ENCODE assay signal across 1 cellular context in the genomic region with DNA sequence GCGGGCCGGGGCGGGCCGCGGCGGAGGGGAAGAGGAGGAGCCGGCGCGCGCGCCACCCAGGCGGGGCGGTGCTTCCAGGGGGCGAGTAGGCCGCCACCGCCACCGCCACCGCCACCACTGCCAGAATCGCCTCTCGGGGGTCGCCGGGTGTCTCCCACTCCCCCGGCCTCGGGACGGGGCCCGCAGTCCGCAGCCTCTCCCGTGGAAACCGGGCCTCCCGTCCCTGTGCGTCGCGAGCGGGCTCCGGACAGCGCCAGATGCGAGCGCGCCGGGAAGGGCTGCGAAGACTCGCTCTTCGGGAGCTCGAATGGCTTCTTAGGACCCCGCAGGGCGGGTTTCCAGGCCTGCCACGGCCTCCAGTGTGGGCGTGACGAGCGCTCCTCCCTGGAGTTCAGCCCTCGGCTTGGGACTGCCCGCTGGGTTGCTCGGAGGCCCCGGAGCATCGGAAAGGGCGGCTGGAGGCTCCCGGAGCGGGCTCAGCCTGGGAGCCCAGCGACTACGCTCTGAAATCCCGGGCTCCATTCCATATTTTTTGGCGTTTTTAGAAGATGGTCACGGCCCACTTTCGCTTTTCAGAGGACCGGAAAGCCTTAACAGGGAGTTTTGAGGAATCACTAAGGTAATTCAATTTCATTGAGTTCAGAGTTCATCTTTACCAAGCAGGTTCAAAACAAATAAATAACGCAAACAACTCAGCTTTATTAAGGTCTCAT.
TF ChIP-seq lines count a peak whose summit lies in the region.

No MANE protein-coding gene starts in this region.

TF ChIP-seq in WTC11, 78 proteins besides CTCF, POLR2A, EP300 and RAD21 (continued from another document and continues in another):
- TF ChIP-seq, protein P1, sequence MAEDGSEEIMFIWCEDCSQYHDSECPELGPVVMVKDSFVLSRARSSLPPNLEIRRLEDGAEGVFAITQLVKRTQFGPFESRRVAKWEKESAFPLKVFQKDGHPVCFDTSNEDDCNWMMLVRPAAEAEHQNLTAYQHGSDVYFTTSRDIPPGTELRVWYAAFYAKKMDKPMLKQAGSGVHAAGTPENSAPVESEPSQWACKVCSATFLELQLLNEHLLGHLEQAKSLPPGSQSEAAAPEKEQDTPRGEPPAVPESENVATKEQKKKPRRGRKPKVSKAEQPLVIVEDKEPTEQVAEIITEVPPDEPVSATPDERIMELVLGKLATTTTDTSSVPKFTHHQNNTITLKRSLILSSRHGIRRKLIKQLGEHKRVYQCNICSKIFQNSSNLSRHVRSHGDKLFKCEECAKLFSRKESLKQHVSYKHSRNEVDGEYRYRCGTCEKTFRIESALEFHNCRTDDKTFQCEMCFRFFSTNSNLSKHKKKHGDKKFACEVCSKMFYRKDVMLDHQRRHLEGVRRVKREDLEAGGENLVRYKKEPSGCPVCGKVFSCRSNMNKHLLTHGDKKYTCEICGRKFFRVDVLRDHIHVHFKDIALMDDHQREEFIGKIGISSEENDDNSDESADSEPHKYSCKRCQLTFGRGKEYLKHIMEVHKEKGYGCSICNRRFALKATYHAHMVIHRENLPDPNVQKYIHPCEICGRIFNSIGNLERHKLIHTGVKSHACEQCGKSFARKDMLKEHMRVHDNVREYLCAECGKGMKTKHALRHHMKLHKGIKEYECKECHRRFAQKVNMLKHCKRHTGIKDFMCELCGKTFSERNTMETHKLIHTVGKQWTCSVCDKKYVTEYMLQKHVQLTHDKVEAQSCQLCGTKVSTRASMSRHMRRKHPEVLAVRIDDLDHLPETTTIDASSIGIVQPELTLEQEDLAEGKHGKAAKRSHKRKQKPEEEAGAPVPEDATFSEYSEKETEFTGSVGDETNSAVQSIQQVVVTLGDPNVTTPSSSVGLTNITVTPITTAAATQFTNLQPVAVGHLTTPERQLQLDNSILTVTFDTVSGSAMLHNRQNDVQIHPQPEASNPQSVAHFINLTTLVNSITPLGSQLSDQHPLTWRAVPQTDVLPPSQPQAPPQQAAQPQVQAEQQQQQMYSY (CRISPR knock-in tag; IDR thresholded peaks at IDR 0.05) = peak; percentile 99
- TF ChIP-seq GTF2I (CRISPR knock-in tag; conservative IDR thresholded peaks at IDR 0.05) (no peak), GRHL2 (CRISPR knock-in tag; IDR thresholded peaks at IDR 0.05; ENCODE audit: insufficient replicate concordance, severe bottlenecking) (no peak), ETV6 (CRISPR knock-in tag; IDR thresholded peaks at IDR 0.05) (peak; percentile 54; the same call in 1 of the 2 replicates), ZBTB21 (CRISPR knock-in tag; IDR thresholded peaks at IDR 0.05; ENCODE audit: borderline replicate concordance) (no peak), NR2C2 (CRISPR knock-in tag; IDR thresholded peaks at IDR 0.05) (no peak), ATF1 (CRISPR knock-in tag; IDR thresholded peaks at IDR 0.05) (no peak), SP1 (CRISPR knock-in tag; conservative IDR thresholded peaks at IDR 0.05) (no peak; the same call in none of the 2 replicates), FOXP1 (CRISPR knock-in tag; IDR thresholded peaks at IDR 0.05; ENCODE audit: borderline replicate concordance) (no peak; the same call in 1 of the 2 replicates), CBFB (CRISPR knock-in tag; IDR thresholded peaks at IDR 0.05; ENCODE audit: low read depth) (no peak), FOXK1 (CRISPR knock-in tag; IDR thresholded peaks at IDR 0.05) (0 out of 2 replicates have a peak, but pooled peaks have one; percentile 66), NFATC4 (CRISPR knock-in tag; IDR thresholded peaks at IDR 0.05) (no peak), ZNF219 (CRISPR knock-in tag; IDR thresholded peaks at IDR 0.05; ENCODE audit: borderline replicate concordance) (peak; percentile 63; the same call in 1 of the 2 replicates), ZNF121 (CRISPR knock-in tag; IDR thresholded peaks at IDR 0.05) (no peak), RORB (CRISPR knock-in tag; IDR thresholded peaks at IDR 0.05) (no peak), ZNF396 (CRISPR knock-in tag; IDR thresholded peaks at IDR 0.05; ENCODE audit: borderline replicate concordance) (no peak), SMAD4 (CRISPR knock-in tag; IDR thresholded peaks at IDR 0.05) (no peak), CREB1 (CRISPR knock-in tag; IDR thresholded peaks at IDR 0.05) (0 out of 2 replicates have a peak, but pooled peaks have one; percentile 19), GABPB1 (CRISPR knock-in tag; IDR thresholded peaks at IDR 0.05) (peak; percentile 71; the same call in 1 of the 2 replicates), ELF4 (CRISPR knock-in tag; IDR thresholded peaks at IDR 0.05; ENCODE audit: low read depth) (no peak), EMX1 (CRISPR knock-in tag; IDR thresholded peaks at IDR 0.05) (no peak), RELA (CRISPR knock-in tag; IDR thresholded peaks at IDR 0.05; ENCODE audit: borderline replicate concordance) (peak; percentile 34; the same call in 1 of the 2 replicates), ESRRA (CRISPR knock-in tag; IDR thresholded peaks at IDR 0.05; ENCODE audit: borderline replicate concordance) (0 out of 2 replicates have a peak, but pooled peaks have one; percentile 59), ZNF423 (CRISPR knock-in tag; IDR thresholded peaks at IDR 0.05) (peak; percentile 80)
- TF ChIP-seq, protein P2, sequence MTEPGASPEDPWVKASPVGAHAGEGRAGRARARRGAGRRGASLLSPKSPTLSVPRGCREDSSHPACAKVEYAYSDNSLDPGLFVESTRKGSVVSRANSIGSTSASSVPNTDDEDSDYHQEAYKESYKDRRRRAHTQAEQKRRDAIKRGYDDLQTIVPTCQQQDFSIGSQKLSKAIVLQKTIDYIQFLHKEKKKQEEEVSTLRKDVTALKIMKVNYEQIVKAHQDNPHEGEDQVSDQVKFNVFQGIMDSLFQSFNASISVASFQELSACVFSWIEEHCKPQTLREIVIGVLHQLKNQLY (CRISPR knock-in tag; IDR thresholded peaks at IDR 0.05) = no peak
- TF ChIP-seq, protein P3, sequence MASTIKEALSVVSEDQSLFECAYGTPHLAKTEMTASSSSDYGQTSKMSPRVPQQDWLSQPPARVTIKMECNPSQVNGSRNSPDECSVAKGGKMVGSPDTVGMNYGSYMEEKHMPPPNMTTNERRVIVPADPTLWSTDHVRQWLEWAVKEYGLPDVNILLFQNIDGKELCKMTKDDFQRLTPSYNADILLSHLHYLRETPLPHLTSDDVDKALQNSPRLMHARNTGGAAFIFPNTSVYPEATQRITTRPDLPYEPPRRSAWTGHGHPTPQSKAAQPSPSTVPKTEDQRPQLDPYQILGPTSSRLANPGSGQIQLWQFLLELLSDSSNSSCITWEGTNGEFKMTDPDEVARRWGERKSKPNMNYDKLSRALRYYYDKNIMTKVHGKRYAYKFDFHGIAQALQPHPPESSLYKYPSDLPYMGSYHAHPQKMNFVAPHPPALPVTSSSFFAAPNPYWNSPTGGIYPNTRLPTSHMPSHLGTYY (CRISPR knock-in tag; IDR thresholded peaks at IDR 0.05) = no peak
- TF ChIP-seq, protein P4, sequence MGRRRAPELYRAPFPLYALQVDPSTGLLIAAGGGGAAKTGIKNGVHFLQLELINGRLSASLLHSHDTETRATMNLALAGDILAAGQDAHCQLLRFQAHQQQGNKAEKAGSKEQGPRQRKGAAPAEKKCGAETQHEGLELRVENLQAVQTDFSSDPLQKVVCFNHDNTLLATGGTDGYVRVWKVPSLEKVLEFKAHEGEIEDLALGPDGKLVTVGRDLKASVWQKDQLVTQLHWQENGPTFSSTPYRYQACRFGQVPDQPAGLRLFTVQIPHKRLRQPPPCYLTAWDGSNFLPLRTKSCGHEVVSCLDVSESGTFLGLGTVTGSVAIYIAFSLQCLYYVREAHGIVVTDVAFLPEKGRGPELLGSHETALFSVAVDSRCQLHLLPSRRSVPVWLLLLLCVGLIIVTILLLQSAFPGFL (CRISPR knock-in tag; IDR thresholded peaks at IDR 0.05; ENCODE audit: borderline replicate concordance) = no peak
- TF ChIP-seq, protein P5, sequence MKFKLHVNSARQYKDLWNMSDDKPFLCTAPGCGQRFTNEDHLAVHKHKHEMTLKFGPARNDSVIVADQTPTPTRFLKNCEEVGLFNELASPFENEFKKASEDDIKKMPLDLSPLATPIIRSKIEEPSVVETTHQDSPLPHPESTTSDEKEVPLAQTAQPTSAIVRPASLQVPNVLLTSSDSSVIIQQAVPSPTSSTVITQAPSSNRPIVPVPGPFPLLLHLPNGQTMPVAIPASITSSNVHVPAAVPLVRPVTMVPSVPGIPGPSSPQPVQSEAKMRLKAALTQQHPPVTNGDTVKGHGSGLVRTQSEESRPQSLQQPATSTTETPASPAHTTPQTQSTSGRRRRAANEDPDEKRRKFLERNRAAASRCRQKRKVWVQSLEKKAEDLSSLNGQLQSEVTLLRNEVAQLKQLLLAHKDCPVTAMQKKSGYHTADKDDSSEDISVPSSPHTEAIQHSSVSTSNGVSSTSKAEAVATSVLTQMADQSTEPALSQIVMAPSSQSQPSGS (CRISPR knock-in tag; IDR thresholded peaks at IDR 0.05; ENCODE audit: borderline replicate concordance, low read depth) = no peak
- TF ChIP-seq, protein P6, sequence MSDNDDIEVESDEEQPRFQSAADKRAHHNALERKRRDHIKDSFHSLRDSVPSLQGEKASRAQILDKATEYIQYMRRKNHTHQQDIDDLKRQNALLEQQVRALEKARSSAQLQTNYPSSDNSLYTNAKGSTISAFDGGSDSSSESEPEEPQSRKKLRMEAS (CRISPR knock-in tag; IDR thresholded peaks at IDR 0.05) = peak; percentile 51
- TF ChIP-seq, protein P7, sequence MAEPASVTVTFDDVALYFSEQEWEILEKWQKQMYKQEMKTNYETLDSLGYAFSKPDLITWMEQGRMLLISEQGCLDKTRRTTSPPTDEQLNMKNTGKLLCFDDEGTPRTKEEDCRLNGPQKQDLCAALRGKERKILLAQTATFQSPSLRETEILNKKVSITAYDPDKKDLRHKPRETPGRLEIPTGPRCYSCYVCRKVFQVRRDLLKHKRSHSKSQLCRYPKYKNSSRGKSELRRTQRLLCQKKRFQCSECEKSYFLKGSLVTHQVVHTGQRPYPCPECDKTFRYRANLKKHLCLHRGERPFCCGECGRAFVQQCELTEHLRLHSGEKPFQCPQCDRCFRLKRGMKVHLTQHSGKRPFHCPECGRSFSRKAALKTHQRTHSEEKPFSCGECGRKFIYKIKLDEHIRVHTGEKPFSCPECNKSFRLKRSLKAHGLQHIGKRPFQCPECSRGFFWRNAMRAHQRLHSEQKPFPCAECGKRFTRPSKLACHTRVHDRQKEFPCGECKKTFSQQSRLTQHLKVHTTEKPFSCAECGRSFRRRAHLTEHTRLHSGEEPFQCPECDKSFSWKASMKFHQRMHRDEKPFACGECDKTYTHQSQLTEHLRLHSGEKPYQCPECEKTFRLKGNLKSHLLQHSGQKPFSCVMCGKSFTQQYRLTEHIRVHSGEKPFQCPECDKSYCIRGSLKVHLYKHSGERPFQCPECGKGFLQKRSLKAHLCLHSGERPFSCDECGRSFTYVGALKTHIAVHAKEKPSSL (CRISPR knock-in tag; conservative IDR thresholded peaks at IDR 0.05) = no peak
- TF ChIP-seq, protein P8, sequence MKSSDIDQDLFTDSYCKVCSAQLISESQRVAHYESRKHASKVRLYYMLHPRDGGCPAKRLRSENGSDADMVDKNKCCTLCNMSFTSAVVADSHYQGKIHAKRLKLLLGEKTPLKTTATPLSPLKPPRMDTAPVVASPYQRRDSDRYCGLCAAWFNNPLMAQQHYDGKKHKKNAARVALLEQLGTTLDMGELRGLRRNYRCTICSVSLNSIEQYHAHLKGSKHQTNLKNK (CRISPR knock-in tag; IDR thresholded peaks at IDR 0.05) = no peak
- TF ChIP-seq, protein P9, sequence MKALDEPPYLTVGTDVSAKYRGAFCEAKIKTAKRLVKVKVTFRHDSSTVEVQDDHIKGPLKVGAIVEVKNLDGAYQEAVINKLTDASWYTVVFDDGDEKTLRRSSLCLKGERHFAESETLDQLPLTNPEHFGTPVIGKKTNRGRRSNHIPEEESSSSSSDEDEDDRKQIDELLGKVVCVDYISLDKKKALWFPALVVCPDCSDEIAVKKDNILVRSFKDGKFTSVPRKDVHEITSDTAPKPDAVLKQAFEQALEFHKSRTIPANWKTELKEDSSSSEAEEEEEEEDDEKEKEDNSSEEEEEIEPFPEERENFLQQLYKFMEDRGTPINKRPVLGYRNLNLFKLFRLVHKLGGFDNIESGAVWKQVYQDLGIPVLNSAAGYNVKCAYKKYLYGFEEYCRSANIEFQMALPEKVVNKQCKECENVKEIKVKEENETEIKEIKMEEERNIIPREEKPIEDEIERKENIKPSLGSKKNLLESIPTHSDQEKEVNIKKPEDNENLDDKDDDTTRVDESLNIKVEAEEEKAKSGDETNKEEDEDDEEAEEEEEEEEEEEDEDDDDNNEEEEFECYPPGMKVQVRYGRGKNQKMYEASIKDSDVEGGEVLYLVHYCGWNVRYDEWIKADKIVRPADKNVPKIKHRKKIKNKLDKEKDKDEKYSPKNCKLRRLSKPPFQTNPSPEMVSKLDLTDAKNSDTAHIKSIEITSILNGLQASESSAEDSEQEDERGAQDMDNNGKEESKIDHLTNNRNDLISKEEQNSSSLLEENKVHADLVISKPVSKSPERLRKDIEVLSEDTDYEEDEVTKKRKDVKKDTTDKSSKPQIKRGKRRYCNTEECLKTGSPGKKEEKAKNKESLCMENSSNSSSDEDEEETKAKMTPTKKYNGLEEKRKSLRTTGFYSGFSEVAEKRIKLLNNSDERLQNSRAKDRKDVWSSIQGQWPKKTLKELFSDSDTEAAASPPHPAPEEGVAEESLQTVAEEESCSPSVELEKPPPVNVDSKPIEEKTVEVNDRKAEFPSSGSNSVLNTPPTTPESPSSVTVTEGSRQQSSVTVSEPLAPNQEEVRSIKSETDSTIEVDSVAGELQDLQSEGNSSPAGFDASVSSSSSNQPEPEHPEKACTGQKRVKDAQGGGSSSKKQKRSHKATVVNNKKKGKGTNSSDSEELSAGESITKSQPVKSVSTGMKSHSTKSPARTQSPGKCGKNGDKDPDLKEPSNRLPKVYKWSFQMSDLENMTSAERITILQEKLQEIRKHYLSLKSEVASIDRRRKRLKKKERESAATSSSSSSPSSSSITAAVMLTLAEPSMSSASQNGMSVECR (CRISPR knock-in tag; IDR thresholded peaks at IDR 0.05; ENCODE audit: borderline replicate concordance) = peak; percentile 61; the same call in 1 of the 2 replicates
- TF ChIP-seq, protein P10, sequence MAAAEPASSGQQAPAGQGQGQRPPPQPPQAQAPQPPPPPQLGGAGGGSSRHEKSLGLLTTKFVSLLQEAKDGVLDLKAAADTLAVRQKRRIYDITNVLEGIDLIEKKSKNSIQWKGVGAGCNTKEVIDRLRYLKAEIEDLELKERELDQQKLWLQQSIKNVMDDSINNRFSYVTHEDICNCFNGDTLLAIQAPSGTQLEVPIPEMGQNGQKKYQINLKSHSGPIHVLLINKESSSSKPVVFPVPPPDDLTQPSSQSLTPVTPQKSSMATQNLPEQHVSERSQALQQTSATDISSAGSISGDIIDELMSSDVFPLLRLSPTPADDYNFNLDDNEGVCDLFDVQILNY (CRISPR knock-in tag; IDR thresholded peaks at IDR 0.05) = peak; percentile 59; the same call in 1 of the 2 replicates
